24 cellular contexts compared by ENCODE assay signal in genomic region chr10:124923684-124924083, GRCh38. TPM values are rescaled to one million over a fixed set of nuclear protein-coding genes. Genes with fewer than 3 reads are reported as not detected.
DNase-seq lines count a peak whose midpoint lies in the region; ATAC-seq and TF ChIP-seq lines count a peak whose summit lies in the region.
"Had no signal": no experiment of that assay in that cellular context is flagged by ENCODE, and none has a peak within 500 bp of the region (broad histone marks: within the 10 kb centered on the region; RNA-seq: fewer than 3 reads in every experiment).

No MANE protein-coding gene starts in this region.

- H3K27ac ChIP-seq in mammary epithelial cell (ENCODE audit: insufficient read depth, low read depth, low read length), result peak overlapping the region; percentile 29
- no peak overlapping the region for H3K27ac ChIP-seq in breast epithelium
- peak overlapping the region; percentile 84 for H3K27ac ChIP-seq in brain microvascular endothelial cell
- H3K27ac ChIP-seq in osteoblast (ENCODE audit: low read depth, low read length), result peak overlapping the region; percentile 67
- H3K27ac ChIP-seq: 22Rv1, RWPE1 had no signal

- peaks cover 97% of the 10 kb centered on the region for H3K79me2 ChIP-seq in mammary epithelial cell (ENCODE audit: insufficient read depth, low read length)
- peaks cover 96% of the 10 kb centered on the region for H3K79me2 ChIP-seq in osteoblast (ENCODE audit: insufficient read depth, low read length)

- CTCF ChIA-PET in mammary epithelial cell (lab: Charles Lee; ENCODE audit: low non-redundant PET), result no interaction called here

- intact Hi-C loops in mammary epithelial cell (cut with micrococcal nuclease) (no loop called here), breast epithelium (cut with DNase I; ENCODE audit: low total_unique reads) (loop anchor here (2.0 kb wide), 1 partner anchor 15 kb away; no protein-coding TSS in a partner anchor)

- no TSS peak for BruUV-seq in mammary epithelial cell (replicated peaks; lab: Mats Ljungman, UMichigan)

- H3K4me3 ChIP-seq in mammary epithelial cell (replicated peaks in 1 of 3; ENCODE audit: insufficient read depth in 1 of 3, low read depth in 2 of 3, low read length in 3 of 3) (no peak overlapping the region), breast epithelium (no peak overlapping the region), brain microvascular endothelial cell (ENCODE audit: low read depth, low read length) (no peak overlapping the region), osteoblast (ENCODE audit: insufficient read depth, low read length) (no peak overlapping the region)
- H3K4me3 ChIP-seq: GM23338, HAP-1 had no signal

- dilution Hi-C loops in mammary epithelial cell (cut with HindIII; ENCODE audit: low sequenced_read_pairs), result no loop called here

- TF ChIP-seq CTCF in mammary epithelial cell (conservative IDR thresholded peaks at IDR 0.05 in 1 of 2, IDR thresholded peaks at IDR 0.05 in 1 of 2; ENCODE audit: extremely low read depth in 1 of 2, insufficient read depth in 1 of 2, low read depth in 1 of 2, low read length in 2 of 2) (no peak), breast epithelium (IDR thresholded peaks at IDR 0.05) (no peak), brain microvascular endothelial cell (IDR thresholded peaks at IDR 0.05; ENCODE audit: low read depth, low read length, missing control alignments) (no peak), osteoblast (IDR thresholded peaks at IDR 0.05; ENCODE audit: extremely low read depth, low read depth, low read length) (no peak)

- DNase-seq in mammary epithelial cell (no peak), breast epithelium (ENCODE audit: low spot score in 2 of 2) (no peak), brain microvascular endothelial cell (no peak), osteoblast (ENCODE audit: insufficient read length, low spot score, missing footprints) (no peak), SIG-M5 treated with dmso at 0.1 percent for 504 hours (lab: John Stamatoyannopoulos, UW; ENCODE audit: unreplicated experiment) (no peak)
- DNase-seq in stimulated activated CD4-positive, alpha-beta T cell treated with anti-CD3 and anti-CD28 coated beads, Interleukin-15, amount 100 ng/mL, for 24 hours, result no peak
- DNase-seq: C1 segment of cervical spinal cord; Calu3; CD8-positive, alpha-beta T cell; DMS153; KG1; NCI-H1092; NCI-H1436; NCI-H187 treated with DMSO at 0.1 percent for 48 hours; NCI-H2227 treated with DMSO at 0.1 percent for 48 hours; NCI-H510A treated with DMSO at 0.1 percent for 48 hours; NCI-H748 treated with DMSO at 0.1 percent for 48 hours; SIG-M5 had no signal

- no peak for TF ChIP-seq POLR2A in breast epithelium (IDR thresholded peaks at IDR 0.05)

- no peak overlapping the region for H3K9ac ChIP-seq in mammary epithelial cell (ENCODE audit: insufficient read depth, low read length)

- H3K36me3 ChIP-seq in mammary epithelial cell (ENCODE audit: insufficient read depth, low read length) (peaks cover 4% of the 10 kb centered on the region), breast epithelium (no peaks in the 10 kb centered on the region), brain microvascular endothelial cell (replicated peaks) (no peaks in the 10 kb centered on the region), osteoblast (ENCODE audit: insufficient read depth, low read length) (peaks cover 4% of the 10 kb centered on the region)

- H4K20me1 ChIP-seq in mammary epithelial cell (ENCODE audit: insufficient read depth, low read length) (no peaks in the 10 kb centered on the region), osteoblast (ENCODE audit: insufficient read depth, low read length) (peaks cover 62% of the 10 kb centered on the region)

- 100% methylated on average over 5 of the region's 5 CpGs for WGBS in mammary epithelial cell (ENCODE audit: low coverage, missing lambda C conversion rate)

- ATAC-seq in HG03045 (IDR thresholded peaks at IDR 0.05; ENCODE audit: unreplicated experiment), result no peak
- no peak for ATAC-seq in HG02973 (IDR thresholded peaks at IDR 0.05; ENCODE audit: unreplicated experiment)
- ATAC-seq: CD8-positive, alpha-beta T cell; GM23338 had no signal

- H3K9me3 ChIP-seq in mammary epithelial cell (replicated peaks; ENCODE audit: insufficient read depth, low read length) (no peaks in the 10 kb centered on the region), breast epithelium (no peaks in the 10 kb centered on the region), osteoblast (ENCODE audit: low read depth, low read length) (no peaks in the 10 kb centered on the region)
- H3K9me3 ChIP-seq: HAP-1 had no signal

- H3K27me3 ChIP-seq in mammary epithelial cell (ENCODE audit: insufficient read depth, low read length) (no peaks in the 10 kb centered on the region), breast epithelium (no peaks in the 10 kb centered on the region), brain microvascular endothelial cell (replicated peaks) (no peaks in the 10 kb centered on the region), osteoblast (ENCODE audit: insufficient read depth, low read length) (no peaks in the 10 kb centered on the region)

- H3K4me1 ChIP-seq in mammary epithelial cell (ENCODE audit: insufficient read depth, low read length) (peaks cover 15% of the 10 kb centered on the region), breast epithelium (no peaks in the 10 kb centered on the region), osteoblast (ENCODE audit: insufficient read depth, low read length) (peaks cover 21% of the 10 kb centered on the region)

- in situ Hi-C loops in mammary epithelial cell (cut with MboI; ENCODE audit: low sequenced_read_pairs in 2 of 2) (no loop called here), brain microvascular endothelial cell (cut with HindIII; ENCODE audit: low pct_ligation_motif_present, low sequenced_read_pairs) (no loop called here)

- no peak overlapping the region for H2AFZ ChIP-seq in mammary epithelial cell (ENCODE audit: low read depth, low read length)
- no peak overlapping the region for H2AFZ ChIP-seq in osteoblast (ENCODE audit: low read length)
- H2AFZ ChIP-seq: GM23338 had no signal

- H3K4me2 ChIP-seq in mammary epithelial cell (ENCODE audit: insufficient read depth, low read depth, low read length), result no peak overlapping the region
- peak overlapping the region; percentile 20 for H3K4me2 ChIP-seq in osteoblast (ENCODE audit: insufficient read depth, low read length)
- H3K4me2 ChIP-seq: GM23338 had no signal

RNA-seq across cellular contexts. Expression of gene ZRANB1, which starts 18.2 kb away (rescaled TPM):
- total RNA-seq in mammary epithelial cell (10 to 100 TPM; 14.0 to 19.3 TPM), breast epithelium (10 to 100 TPM; 32.4 to 37.4 (median 35.1) TPM), osteoblast (34.7 and 35.9 TPM in 2 replicates)
- polyA plus RNA-seq in mammary epithelial cell, result 5.6 TPM
- polyA minus RNA-seq in mammary epithelial cell, result 9.1 TPM

Comparison
In these comparisons a context has a peak if more than half of its experiments do, and no peak if none do; other contexts are left out.
1. H3K27ac ChIP-seq: peak in mammary epithelial cell (single experiment), brain microvascular endothelial cell (single experiment) and osteoblast (single experiment); none in breast epithelium (0 of 2).